Comparison of ENCODE assay signal across 23 cellular contexts in the genomic region with DNA sequence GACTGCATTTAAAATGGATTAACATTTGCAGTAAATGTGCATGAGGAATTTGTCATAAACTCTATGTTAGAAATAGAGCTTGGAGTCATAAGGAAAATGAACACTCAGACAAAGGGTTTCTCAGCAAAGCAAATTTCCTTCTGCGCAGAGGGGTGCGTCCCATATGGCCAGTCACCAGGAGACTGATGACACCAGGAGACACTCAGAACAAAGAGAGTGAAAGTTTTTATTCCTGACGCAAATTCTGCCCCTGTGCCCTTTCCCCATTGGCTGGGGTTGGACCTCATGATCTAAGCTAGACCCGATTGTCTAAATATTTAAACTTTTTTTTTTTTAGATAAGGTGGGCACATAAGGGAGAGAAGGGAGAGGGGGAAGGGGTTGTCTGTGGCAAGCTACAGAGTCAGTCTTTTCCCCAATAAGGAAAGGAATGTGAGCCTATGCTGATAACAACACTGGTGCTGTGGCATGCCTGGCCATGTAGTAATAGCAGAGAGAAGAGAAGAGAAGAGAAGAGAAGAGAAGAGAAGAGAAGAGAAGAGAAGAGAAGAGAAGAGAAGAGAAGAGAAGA.
DNase-seq lines count a peak whose midpoint lies in the region; ATAC-seq, FAIRE-seq and TF ChIP-seq lines count a peak whose summit lies in the region.
"Had no signal": no experiment of that assay in that cellular context is flagged by ENCODE, and none has a peak within 500 bp of the region (broad histone marks: within the 10 kb centered on the region; RNA-seq: fewer than 3 reads in every experiment).

No MANE protein-coding gene starts in this region.

- ATAC-seq in left cardiac atrium = peak; percentile 96 to 97
- ATAC-seq in CD4-positive, alpha-beta T cell (ENCODE audit: poor library complexity) = no peak
- ATAC-seq: GM12878, HepG2 had no signal

- H3K27me3 ChIP-seq in Caco-2 (replicated peaks; ENCODE audit: control insufficient read depth, insufficient read depth, low read length) = no peaks in the 10 kb centered on the region
- no peaks in the 10 kb centered on the region for H3K27me3 ChIP-seq in astrocyte (ENCODE audit: insufficient read depth, low read length)
- no peaks in the 10 kb centered on the region for H3K27me3 ChIP-seq in mesendoderm (ENCODE audit: insufficient read depth, low read length, poor library complexity)
- no peaks in the 10 kb centered on the region for H3K27me3 ChIP-seq in CD4-positive, alpha-beta T cell (ENCODE audit: control insufficient read depth, insufficient read depth, low read length)
- no peaks in the 10 kb centered on the region for H3K27me3 ChIP-seq in neuronal stem cell (ENCODE audit: control insufficient read depth in 3 of 3, insufficient read depth in 3 of 3, low read depth in 1 of 3, low read length in 3 of 3)

- H3K27ac Mint-ChIP-seq in Caco-2 (ENCODE audit: unreplicated experiment) (peak overlapping the region; percentile 42), astrocyte (ENCODE audit: unreplicated experiment) (peak overlapping the region; percentile 77)
- H3K27ac Mint-ChIP-seq in CD4-positive, alpha-beta T cell = no peak overlapping the region
- H3K27ac Mint-ChIP-seq: CD8-positive, alpha-beta memory T cell; HFFc6 had no signal

- no peaks in the 10 kb centered on the region for H3K36me3 ChIP-seq in Caco-2 (ENCODE audit: control insufficient read depth, insufficient read depth, low read length)
- H3K36me3 ChIP-seq in astrocyte (ENCODE audit: insufficient read depth, low read length) = no peaks in the 10 kb centered on the region
- no peaks in the 10 kb centered on the region for H3K36me3 ChIP-seq in mesendoderm (ENCODE audit: control insufficient read depth, insufficient read depth, low read length)
- no peaks in the 10 kb centered on the region for H3K36me3 ChIP-seq in neuronal stem cell (replicated peaks in 1 of 2; ENCODE audit: control insufficient read depth in 2 of 2, insufficient read depth in 2 of 2, low read length in 2 of 2)

- H3K79me2 ChIP-seq in astrocyte (ENCODE audit: insufficient read depth, low read length) (no peaks in the 10 kb centered on the region), mesendoderm (ENCODE audit: control insufficient read depth, insufficient read depth, low read length) (no peaks in the 10 kb centered on the region)

- H3K9me3 ChIP-seq in Caco-2 = peaks cover 8% of the 10 kb centered on the region; the same call in 1 of the 2 replicates
- no peaks in the 10 kb centered on the region for H3K9me3 ChIP-seq in astrocyte (ENCODE audit: insufficient read depth, low read depth, low read length)
- H3K9me3 ChIP-seq in CD4-positive, alpha-beta T cell (ENCODE audit: control insufficient read depth, low read length) = no peaks in the 10 kb centered on the region
- H3K9me3 ChIP-seq in neuronal stem cell (replicated peaks in 1 of 2; ENCODE audit: control insufficient read depth in 2 of 2, insufficient read depth in 1 of 2, low read depth in 1 of 2, low read length in 2 of 2) = peaks cover 0 to 2% of the 10 kb centered on the region in 2 donors

- H4K20me1 ChIP-seq in astrocyte (ENCODE audit: insufficient read depth, low read length) = no peaks in the 10 kb centered on the region

- H3K4me2 ChIP-seq in astrocyte (ENCODE audit: low read length) = no peak overlapping the region
- no peak overlapping the region for H3K4me2 ChIP-seq in mesendoderm (ENCODE audit: low read length)
- no peak overlapping the region for H3K4me2 ChIP-seq in neuronal stem cell (ENCODE audit: insufficient read depth, low read length, poor library complexity, severe bottlenecking)

- H3K23ac ChIP-seq in mesendoderm (ENCODE audit: low read length) (no peak overlapping the region), neuronal stem cell (ENCODE audit: low read depth, low read length, poor library complexity) (no peak overlapping the region)

- H4K8ac ChIP-seq in mesendoderm (ENCODE audit: low read depth, low read length) = no peak overlapping the region
- no peak overlapping the region for H4K8ac ChIP-seq in neuronal stem cell (ENCODE audit: low read depth, low read length)

- no peak overlapping the region for H2BK12ac ChIP-seq in neuronal stem cell (ENCODE audit: low read length)

- BruUV-seq in Caco-2 (replicated peaks; lab: Mats Ljungman, UMichigan) = no TSS peak

- no peak for TF ChIP-seq POLR2A in erythroblast (IDR thresholded peaks at IDR 0.05; ENCODE audit: low read length)

- H4K91ac ChIP-seq in neuronal stem cell (ENCODE audit: low read depth, low read length, poor library complexity) = no peak overlapping the region

- WGBS in mesendoderm (ENCODE audit: extremely low coverage, insufficient coverage, low lambda C conversion rate) = no CpG with 5 or more reads among the region's 4 CpGs
- WGBS in neuronal stem cell (ENCODE audit: extremely low coverage in 2 of 2, insufficient read length in 2 of 2, insufficient replicate concordance in 1 of 2), 2 donors = no CpG with 5 or more reads among the region's 4 CpGs

- DNase-seq in Caco-2 (peak; percentile 24 to 41), astrocyte (ENCODE audit: low read depth) (no peak), left cardiac atrium (peak; percentile 26), mesendoderm (peak; percentile 85), erythroblast (lab: John Stamatoyannopoulos, UW) (no peak), neuronal stem cell (ENCODE audit: low spot score) (no peak), inferior parietal cortex (ENCODE audit: extremely low spot score) (no peak)
- DNase-seq in CD4-positive, alpha-beta T cell = no peak
- DNase-seq: 8988T; CD8-positive, alpha-beta memory T cell; DND-41; GDM1; GOT3; HFFc6; KG1; NCI-H1436; NCI-H2029; NCI-H2171; NCI-H446 treated with DMSO at 0.1 percent for 48 hours; NCI-H748 treated with DMSO at 0.1 percent for 48 hours; RPMI8226 had no signal

- H3K56ac ChIP-seq in mesendoderm (ENCODE audit: low read length) = no peak overlapping the region

- intact Hi-C loops in Caco-2 (cut with micrococcal nuclease; ENCODE audit: unreplicated experiment) (no loop called here), left cardiac atrium (cut with DNase I) (no loop called here)
- intact Hi-C loops in CD4-positive, alpha-beta T cell (cut with DNase I, micrococcal nuclease) = no loop called here

- CTCF ChIA-PET in Caco-2 (lab: Charles Lee) = no interaction called here
- CTCF ChIA-PET in CD4-positive, alpha-beta T cell (lab: Charles Lee) = no interaction called here

- no peak overlapping the region for H3K4me3 Mint-ChIP-seq in Caco-2 (ENCODE audit: unreplicated experiment)
- no peak overlapping the region for H3K4me3 Mint-ChIP-seq in astrocyte (ENCODE audit: unreplicated experiment)
- no peak overlapping the region for H3K4me3 Mint-ChIP-seq in CD4-positive, alpha-beta T cell
- H3K4me3 Mint-ChIP-seq: CD8-positive, alpha-beta memory T cell; HFFc6 had no signal

- H3K27me3 Mint-ChIP-seq in Caco-2 (ENCODE audit: insufficient read depth, unreplicated experiment) (no peaks in the 10 kb centered on the region), astrocyte (ENCODE audit: low read depth, unreplicated experiment) (no peaks in the 10 kb centered on the region)
- no peaks in the 10 kb centered on the region for H3K27me3 Mint-ChIP-seq in CD4-positive, alpha-beta T cell
- H3K27me3 Mint-ChIP-seq: CD8-positive, alpha-beta memory T cell had no signal

- peak overlapping the region; percentile 70 for H3K4ac ChIP-seq in mesendoderm (ENCODE audit: low read depth, low read length)
- H3K4ac ChIP-seq in neuronal stem cell (ENCODE audit: low read length) = no peak overlapping the region

- H3K9ac ChIP-seq in astrocyte (ENCODE audit: low read length) = no peak overlapping the region
- H3K9ac ChIP-seq in mesendoderm (ENCODE audit: low read length) = no peak overlapping the region
- H3K9ac ChIP-seq in neuronal stem cell (ENCODE audit: low read depth, low read length, poor library complexity) = no peak overlapping the region

- H2BK5ac ChIP-seq in mesendoderm (ENCODE audit: low read length) = no peak overlapping the region
- H2BK5ac ChIP-seq in neuronal stem cell (ENCODE audit: low read length) = no peak overlapping the region

- TF ChIP-seq CTCF in Caco-2 (IDR thresholded peaks at IDR 0.05; ENCODE audit: insufficient read depth in 1 of 2, low read depth in 1 of 2, low read length in 1 of 2, severe bottlenecking in 1 of 2, unreplicated experiment in 1 of 2) = no peak
- TF ChIP-seq CTCF in astrocyte (IDR thresholded peaks at IDR 0.05; ENCODE audit: insufficient read depth, low read depth, low read length) = no peak
- TF ChIP-seq CTCF in CD4-positive, alpha-beta T cell (IDR thresholded peaks at IDR 0.05) = no peak

- no peaks in the 10 kb centered on the region for H3K79me1 ChIP-seq in mesendoderm (ENCODE audit: low read length)
- no peaks in the 10 kb centered on the region for H3K79me1 ChIP-seq in neuronal stem cell (ENCODE audit: low read depth, low read length)

- H3K27ac ChIP-seq in astrocyte (ENCODE audit: low read depth, low read length) (no peak overlapping the region), mesendoderm (ENCODE audit: low read depth, low read length) (no peak overlapping the region), neuronal stem cell (replicated peaks; ENCODE audit: low read length) (no peak overlapping the region)
- no peak overlapping the region for H3K27ac ChIP-seq in CD4-positive, alpha-beta T cell (ENCODE audit: low read depth, low read length)

- H4K5ac ChIP-seq in mesendoderm (ENCODE audit: low read length) = no peak overlapping the region

- H3K18ac ChIP-seq in mesendoderm (ENCODE audit: low read length) = peak overlapping the region; percentile 97
- no peak overlapping the region for H3K18ac ChIP-seq in neuronal stem cell (ENCODE audit: low read length)

- H2BK120ac ChIP-seq in mesendoderm (ENCODE audit: low read depth, low read length) (peak overlapping the region; percentile 4), neuronal stem cell (ENCODE audit: low read depth, low read length) (no peak overlapping the region)

- POLR2A ChIA-PET in Caco-2 (lab: Charles Lee) = no interaction called here
- POLR2A ChIA-PET in CD4-positive, alpha-beta T cell (lab: Charles Lee) = no interaction called here

- peaks cover 7% of the 10 kb centered on the region for H3K4me1 Mint-ChIP-seq in Caco-2 (ENCODE audit: low read depth, unreplicated experiment)
- H3K4me1 Mint-ChIP-seq in astrocyte (ENCODE audit: low read depth, unreplicated experiment) = peaks cover 17% of the 10 kb centered on the region
- no peaks in the 10 kb centered on the region for H3K4me1 Mint-ChIP-seq in CD4-positive, alpha-beta T cell (ENCODE audit: low read depth)
- H3K4me1 Mint-ChIP-seq: CD8-positive, alpha-beta memory T cell had no signal

- H3K4me3 ChIP-seq in Caco-2 (ENCODE audit: low read depth, low read length) (no peak overlapping the region), astrocyte (ENCODE audit: insufficient read depth, low read depth, low read length) (no peak overlapping the region), mesendoderm (ENCODE audit: low read length) (no peak overlapping the region), neuronal stem cell (ENCODE audit: low read length in 2 of 2) (no peak overlapping the region)
- H3K4me3 ChIP-seq: GM12878 had no signal

- H3K4me1 ChIP-seq in Caco-2 (0 out of 2 replicates have a peak, but pooled peaks cover 6% of the 10 kb centered on the region), astrocyte (ENCODE audit: insufficient read depth, low read length) (no peaks in the 10 kb centered on the region), mesendoderm (ENCODE audit: control insufficient read depth, low read depth, low read length) (peaks cover 6% of the 10 kb centered on the region), neuronal stem cell (ENCODE audit: control insufficient read depth in 2 of 2, insufficient read depth in 1 of 2, low read depth in 1 of 2, low read length in 2 of 2) (no peaks in the 10 kb centered on the region)

- FAIRE-seq in astrocyte (lab: Jason Lieb, UNC) = no peak
- FAIRE-seq: GM12878, HepG2 had no signal

- no peaks in the 10 kb centered on the region for H3K36me3 Mint-ChIP-seq in Caco-2 (ENCODE audit: insufficient read depth, unreplicated experiment)
- H3K36me3 Mint-ChIP-seq in astrocyte (ENCODE audit: low read depth, unreplicated experiment) = no peaks in the 10 kb centered on the region
- H3K36me3 Mint-ChIP-seq in CD4-positive, alpha-beta T cell (ENCODE audit: low read depth) = no peaks in the 10 kb centered on the region
- H3K36me3 Mint-ChIP-seq: CD8-positive, alpha-beta memory T cell had no signal

- H2AK5ac ChIP-seq in mesendoderm (ENCODE audit: low read length) (no peak overlapping the region), neuronal stem cell (ENCODE audit: low read depth, low read length) (no peak overlapping the region)

- H2AFZ ChIP-seq in astrocyte (ENCODE audit: low read depth, low read length) (no peak overlapping the region), neuronal stem cell (ENCODE audit: low read length) (no peak overlapping the region)

- H3K14ac ChIP-seq in neuronal stem cell (ENCODE audit: low read length) = no peak overlapping the region

- H2BK15ac ChIP-seq in mesendoderm (replicated peaks; ENCODE audit: low read depth) (no peak overlapping the region), neuronal stem cell (ENCODE audit: low read length) (no peak overlapping the region)

- H3K9me3 Mint-ChIP-seq in Caco-2 (ENCODE audit: unreplicated experiment) = peaks cover 10% of the 10 kb centered on the region
- H3K9me3 Mint-ChIP-seq in astrocyte (ENCODE audit: unreplicated experiment) = no peaks in the 10 kb centered on the region
- H3K9me3 Mint-ChIP-seq in CD4-positive, alpha-beta T cell = peaks cover 11% of the 10 kb centered on the region

Comparison
In these comparisons a context has a peak if more than half of its experiments do, and no peak if none do; other contexts are left out.
1. DNase-seq: peak in Caco-2 (2 of 2), left cardiac atrium (single experiment) and mesendoderm (single experiment); none in astrocyte (single experiment), CD4-positive, alpha-beta T cell (0 of 10), erythroblast (0 of 2), neuronal stem cell (single experiment) and inferior parietal cortex (single experiment).